ENCODE assay signal across 17 cellular contexts in the genomic region with DNA sequence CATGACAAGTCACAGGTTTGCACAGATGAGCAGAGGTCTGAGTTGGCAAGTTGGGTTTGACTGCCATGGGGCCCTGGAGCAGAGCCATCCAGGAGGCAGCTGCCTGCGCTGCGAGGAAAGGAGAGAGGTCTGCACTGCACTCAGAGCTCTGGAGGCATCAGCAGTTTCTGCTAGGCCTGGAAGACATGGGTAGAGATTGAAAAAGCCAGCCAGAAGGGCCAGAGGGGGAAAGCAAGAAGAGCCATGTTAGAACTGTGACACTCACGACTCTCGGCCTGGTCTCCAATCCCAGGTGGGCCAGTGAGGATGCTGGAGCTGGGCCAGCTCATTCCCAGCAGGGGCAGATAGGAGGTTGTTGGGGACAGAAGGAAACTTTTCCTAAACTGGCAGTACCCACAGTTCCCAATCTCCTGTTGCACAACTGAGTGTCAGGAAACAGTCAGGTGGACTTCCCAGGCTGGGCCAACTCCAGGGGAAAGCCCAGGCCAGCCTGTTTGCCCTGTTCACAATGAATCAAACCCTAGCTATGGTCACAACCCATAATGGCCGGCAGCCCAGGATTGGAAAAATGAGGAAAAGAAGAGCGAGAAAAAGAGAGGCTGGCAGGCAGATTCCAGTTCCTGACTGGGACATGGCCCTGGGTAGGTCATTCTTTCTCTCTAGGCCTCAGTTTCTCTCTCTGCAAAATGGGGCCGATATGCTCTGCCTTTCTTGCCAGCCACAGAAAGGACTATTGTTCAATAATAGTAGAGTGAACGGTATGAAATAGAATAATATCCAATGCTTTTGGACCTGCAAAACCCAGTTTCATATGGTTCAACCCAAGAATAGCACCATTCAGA. TPM values are rescaled to one million over a fixed set of nuclear protein-coding genes. Genes with fewer than 3 reads are reported as not detected.
A peak's percentile ranks its signal among the peaks of the same experiment; 100 is the strongest.
DNase-seq lines count a peak whose midpoint lies in the region; ATAC-seq, FAIRE-seq and TF ChIP-seq lines count a peak whose summit lies in the region.
"Had no signal": no experiment of that assay in that cellular context is flagged by ENCODE, and none has a peak within 500 bp of the region (broad histone marks: within the 10 kb centered on the region; RNA-seq: fewer than 3 reads in every experiment).

No MANE protein-coding gene starts in this region.

- no peaks in the 10 kb centered on the region for H3K9me3 ChIP-seq in right lobe of liver
- no peaks in the 10 kb centered on the region for H3K9me3 ChIP-seq in gastrocnemius medialis

- intact Hi-C loops in right lobe of liver (cut with DNase I) (no loop called here), gastrocnemius medialis (cut with DNase I; ENCODE audit: low total_unique reads) (no loop called here)

- DNase-seq in activated CD8-positive, alpha-beta memory T cell treated with anti-CD3 and anti-CD28 coated beads, Interleukin-2, amount 50 U/mL, for 48 hours, result peak; percentile 32
- no peak for DNase-seq in activated CD8-positive, alpha-beta memory T cell treated with anti-CD3 and anti-CD28 coated beads, Interleukin-2, amount 50 U/mL, for 4 hours
- DNase-seq in bronchial epithelial cell (ENCODE audit: low read depth), result peak; percentile 25
- peak; percentile 87 to 92 (median 88) for DNase-seq in right lobe of liver
- peak; percentile 45 for DNase-seq in type B pancreatic cell (ENCODE audit: extremely low spot score, unreplicated experiment)
- DNase-seq in gastrocnemius medialis, result no peak
- no peak for DNase-seq in NCI-H1436 (lab: John Stamatoyannopoulos, UW)
- no peak for DNase-seq in NCI-H524 (lab: John Stamatoyannopoulos, UW)
- DNase-seq: activated naive CD4-positive, alpha-beta T cell treated with Interleukin-2 at 50 U/mL for 16 hours; GF-D8; NCI-H1092; NK-92 treated with Interleukin-12 subunit alpha and Interleukin-12 subunit beta, amount 100 ng/mL, for 24 hours; SHP77 treated with DMSO at 0.1 percent for 48 hours; stimulated activated CD4-positive, alpha-beta T cell treated with anti-CD3 and anti-CD28 coated beads, Interleukin-1b, Interleukin-23, amount 100 ng/mL, for 48 hours had no signal

- FAIRE-seq in bronchial epithelial cell (lab: Jason Lieb, UNC), result no peak
- FAIRE-seq: A204.1 had no signal

- no peaks in the 10 kb centered on the region for H3K4me1 Mint-ChIP-seq in type B pancreatic cell (ENCODE audit: unreplicated experiment)

- H3K36me3 ChIP-seq in bronchial epithelial cell (ENCODE audit: control insufficient read depth, insufficient read depth, low read length) (peaks cover 5% of the 10 kb centered on the region), right lobe of liver (no peaks in the 10 kb centered on the region), gastrocnemius medialis (no peaks in the 10 kb centered on the region)

- H3K9me3 Mint-ChIP-seq in type B pancreatic cell, result no peaks in the 10 kb centered on the region

- H3K27me3 ChIP-seq in bronchial epithelial cell (ENCODE audit: control insufficient read depth, insufficient read depth, low read length), result no peaks in the 10 kb centered on the region
- H3K27me3 ChIP-seq in right lobe of liver, result no peaks in the 10 kb centered on the region
- no peaks in the 10 kb centered on the region for H3K27me3 ChIP-seq in gastrocnemius medialis

- H3K4me3 ChIP-seq in bronchial epithelial cell (ENCODE audit: low read depth, low read length) (no peak overlapping the region), right lobe of liver (peak overlapping the region in 2 of 3 donors; percentile 8 to 26), gastrocnemius medialis (no peak overlapping the region)

- H3K27ac ChIP-seq in right lobe of liver, result peak overlapping the region; percentile 66 to 85 (median 81)
- no peak overlapping the region for H3K27ac ChIP-seq in gastrocnemius medialis

- H3K4me1 ChIP-seq in right lobe of liver (peaks cover 0 to 65% (median 28%) of the 10 kb centered on the region in 4 donors), gastrocnemius medialis (no peaks in the 10 kb centered on the region)

- TF ChIP-seq POLR2A in right lobe of liver (IDR thresholded peaks at IDR 0.05), result peak; percentile 63
- TF ChIP-seq POLR2A in gastrocnemius medialis (IDR thresholded peaks at IDR 0.05), result no peak

- H3K36me3 Mint-ChIP-seq in type B pancreatic cell, result no peaks in the 10 kb centered on the region

- no peaks in the 10 kb centered on the region for H3K27me3 Mint-ChIP-seq in type B pancreatic cell

- WGBS in right lobe of liver (ENCODE audit: insufficient coverage, low coverage, low lambda C conversion rate, missing lambda C conversion rate), result 45% methylated on average over 6 of the region's 8 CpGs

- in situ Hi-C loops in gastrocnemius medialis (cut with MboI; ENCODE audit: low sequenced_read_pairs in 4 of 4), result no loop called here

- no peak for TF ChIP-seq CTCF in bronchial epithelial cell (IDR thresholded peaks at IDR 0.05; ENCODE audit: insufficient read depth, low read length, severe bottlenecking)
- no peak for TF ChIP-seq CTCF in right lobe of liver (IDR thresholded peaks at IDR 0.05)
- TF ChIP-seq CTCF in type B pancreatic cell (conservative IDR thresholded peaks at IDR 0.05), result no peak
- TF ChIP-seq CTCF in gastrocnemius medialis (IDR thresholded peaks at IDR 0.05 in 4 of 5, conservative IDR thresholded peaks at IDR 0.05 in 1 of 5), result no peak

- peak; percentile 75 to 85 (median 80) for ATAC-seq in right lobe of liver
- no peak for ATAC-seq in gastrocnemius medialis

- no peak overlapping the region for H3K4me3 Mint-ChIP-seq in type B pancreatic cell

- H3K27ac Mint-ChIP-seq in type B pancreatic cell, result no peak overlapping the region

RNA-seq across cellular contexts. Expression of a gene that starts 7.8 kb away (rescaled TPM):
- total RNA-seq in bronchial epithelial cell (not detected in 2 replicates), right lobe of liver (over 10,000 TPM; 11,577 to 28,471 (median 22,756) TPM), type B pancreatic cell (ENCODE audit: low replicate concordance) (0.65 and 1.6 TPM in 2 replicates), gastrocnemius medialis (10 to 100 TPM in 2 of 4 donors, not detected in 2; 33.5 to 92.8 TPM)
- total RNA-seq: kidney epithelial cell, myocyte had no signal

RNA-seq across cellular contexts. Expression of a gene that starts 14.6 kb away (rescaled TPM):
- total RNA-seq in bronchial epithelial cell (not detected in 2 replicates), right lobe of liver (1,000 to 10,000 TPM; 3,162 to 5,107 (median 3,869) TPM), type B pancreatic cell (ENCODE audit: low replicate concordance) (not detected in 2 replicates), gastrocnemius medialis (10 to 100 TPM in 1 of 4 donors, 1 to 10 TPM in 1, not detected in 2; 6.3 to 15.6 TPM)
- total RNA-seq: kidney epithelial cell, myocyte had no signal

Comparison
In these comparisons a context has a peak if more than half of its experiments do, and no peak if none do; other contexts are left out.
1. DNase-seq: peak in activated CD8-positive, alpha-beta memory T cell treated with anti-CD3 and anti-CD28 coated beads, Interleukin-2, amount 50 U/mL, for 48 hours (single experiment), bronchial epithelial cell (single experiment), right lobe of liver (3 of 3) and type B pancreatic cell (single experiment); none in activated CD8-positive, alpha-beta memory T cell treated with anti-CD3 and anti-CD28 coated beads, Interleukin-2, amount 50 U/mL, for 4 hours (single experiment), gastrocnemius medialis (0 of 2), NCI-H1436 (single experiment) and NCI-H524 (0 of 2).
2. H3K4me3 ChIP-seq: peak in right lobe of liver (2 of 3); none in bronchial epithelial cell (single experiment) and gastrocnemius medialis (0 of 4).
3. ATAC-seq: peak in right lobe of liver (4 of 4); none in gastrocnemius medialis (0 of 2).
4. H3K27ac ChIP-seq: peak in right lobe of liver (3 of 3); none in gastrocnemius medialis (0 of 4).
5. RNA of a gene that starts 7.8 kb away (total RNA-seq): 11,577 to 28,471 TPM in right lobe of liver; 33.5 to 92.8 TPM in gastrocnemius medialis, 0.65 to 1.6 TPM in type B pancreatic cell and not detected in bronchial epithelial cell; every median in the first group is over 100 times any median in the second.
6. RNA of a gene that starts 14.6 kb away (total RNA-seq): 3,162 to 5,107 TPM in right lobe of liver; 6.3 to 15.6 TPM in gastrocnemius medialis, not detected in bronchial epithelial cell and not detected in type B pancreatic cell; every median in the first group is over 100 times any median in the second.